8 cellular contexts compared by ENCODE assay signal in genomic region chr3:14261229-14261628, GRCh38.
DNase-seq lines count a peak whose midpoint lies in the region; ATAC-seq and TF ChIP-seq lines count a peak whose summit lies in the region.

No MANE protein-coding gene starts in this region.

- DNase-seq in GM13976 (ENCODE audit: low spot score) (peak; percentile 85), NCI-H2029 treated with DMSO at 0.1 percent for 48 hours (lab: John Stamatoyannopoulos, UW) (peak; percentile 49), WTC11 (ENCODE audit: low spot score) (peak; percentile 92), T47D (ENCODE audit: low read depth in 1 of 2, low spot score in 1 of 2) (peak; percentile 77 to 88), islet precursor cell (peak; percentile 94)
- peak; percentile 62 to 83 (median 72) for DNase-seq in stimulated activated CD4-positive, alpha-beta T cell treated with anti-CD3 and anti-CD28 coated beads, Interleukin-1b, Interleukin-23, amount 100 ng/mL, for 24 hours (ENCODE audit: low read depth in 4 of 4, low spot score in 1 of 4)

- CTCF ChIA-PET in WTC11 (lab: Charles Lee) = interaction anchor here (0.6 to 2.1 kb wide), 29 partner anchors 11 to 965 kb away, joined by 3 to 22 read pairs (median 4); no protein-coding TSS in a partner anchor

- in situ Hi-C loops in GM13976 (cut with MboI; ENCODE audit: low sequenced_read_pairs, unreplicated experiment) = no loop called here
- in situ Hi-C loops in T47D (cut with HindIII; ENCODE audit: low pct_unique_long_range_greater_than_20kb, low sequenced_read_pairs) = no loop called here

- H3K27me3 Mint-ChIP-seq in WTC11 (ENCODE audit: low read depth) = peaks cover 5% of the 10 kb centered on the region

- no peak for TF ChIP-seq POLR2A in GM18505 (IDR thresholded peaks at IDR 0.05; ENCODE audit: borderline replicate concordance, extremely low read depth, insufficient read depth, insufficient read length)

- H3K27ac Mint-ChIP-seq in WTC11 = no peak overlapping the region

- peak; percentile 93 for TF ChIP-seq CTCF in 22Rv1 (IDR thresholded peaks at IDR 0.05)
- peak; percentile 96 for TF ChIP-seq CTCF in GM13976 (IDR thresholded peaks at IDR 0.05; ENCODE audit: borderline replicate concordance, control extremely low read depth, extremely low read depth, insufficient read depth, missing control alignments)
- peak; percentile 99 for TF ChIP-seq CTCF in WTC11 (IDR thresholded peaks at IDR 0.05)

- no peak overlapping the region for H3K4me3 Mint-ChIP-seq in WTC11

- H3K27ac ChIP-seq in 22Rv1 = no peak overlapping the region

- peaks cover 16% of the 10 kb centered on the region for H3K9me3 Mint-ChIP-seq in WTC11

- POLR2A ChIA-PET in WTC11 (lab: Charles Lee) = no interaction called here

- H3K4me1 Mint-ChIP-seq in WTC11 = peaks cover 17% of the 10 kb centered on the region

- peaks cover 12% of the 10 kb centered on the region for H3K36me3 Mint-ChIP-seq in WTC11

- ATAC-seq in WTC11 (peak; percentile 85), GM18505 (IDR thresholded peaks at IDR 0.05; ENCODE audit: unreplicated experiment) (no peak)

TF ChIP-seq in WTC11, 78 proteins besides CTCF, POLR2A, EP300 and RAD21:
- TF ChIP-seq ZNF423 (CRISPR knock-in tag; IDR thresholded peaks at IDR 0.05) (peak; percentile 77; the same call in 1 of the 2 replicates), TEAD1 (CRISPR knock-in tag; IDR thresholded peaks at IDR 0.05) (peak; percentile 23; the same call in 1 of the 2 replicates), ZSCAN18 (CRISPR knock-in tag; IDR thresholded peaks at IDR 0.05) (peak; percentile 80), FOXJ3 (CRISPR knock-in tag; IDR thresholded peaks at IDR 0.05; ENCODE audit: borderline replicate concordance) (no peak), ATF2 (CRISPR knock-in tag; IDR thresholded peaks at IDR 0.05; ENCODE audit: borderline replicate concordance, low read depth) (no peak)
